18 cellular contexts compared by ENCODE assay signal in the genomic region with DNA sequence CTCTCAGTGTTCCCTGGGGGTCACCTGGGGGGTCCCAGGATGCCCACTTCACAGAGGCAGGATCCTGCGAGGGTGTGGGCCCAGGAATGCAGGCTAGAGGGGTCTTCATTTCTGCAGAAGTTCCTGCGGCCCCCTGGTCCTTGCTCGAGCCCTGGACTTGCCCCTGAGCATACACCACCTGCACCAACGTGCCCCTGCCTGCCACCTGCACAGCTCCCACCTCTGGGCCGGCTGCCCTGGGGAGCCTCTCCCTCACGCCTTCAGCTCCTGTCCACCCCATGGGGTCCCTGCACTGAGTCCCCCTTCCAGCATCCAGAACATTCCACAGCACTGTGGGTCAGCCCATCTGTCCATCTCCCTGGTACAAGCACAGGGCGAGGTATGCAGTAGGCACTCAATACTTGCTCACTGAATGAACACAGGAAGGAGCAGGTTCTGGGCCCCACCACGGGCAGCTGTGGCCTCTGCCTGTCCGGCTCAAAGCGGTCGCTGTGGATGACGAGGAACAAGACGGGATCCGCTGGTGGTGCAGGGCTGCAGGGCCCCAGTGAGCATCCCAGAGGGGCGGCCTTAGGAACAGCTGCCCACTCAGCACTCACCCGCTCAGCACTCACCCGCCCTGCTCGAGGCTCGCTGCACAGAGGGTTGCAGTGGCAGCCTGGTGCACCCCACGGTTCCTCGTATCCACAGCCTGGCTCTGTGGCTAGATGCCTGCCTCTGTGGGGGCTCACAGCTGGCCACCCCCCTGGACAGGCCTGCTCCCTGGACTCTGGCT.
"Had no signal": no experiment of that assay in that cellular context is flagged by ENCODE, and none has a peak within 500 bp of the region (broad histone marks: within the 10 kb centered on the region; RNA-seq: fewer than 3 reads in every experiment).

No MANE protein-coding gene starts in this region.

- H3K4me3 Mint-ChIP-seq: activated CD4-positive, alpha-beta T cell treated with anti-CD3 and anti-CD28 coated beads, Interleukin-2, amount 10 ng/mL, durations not matched to agents 7 days and 5 days; activated naive CD4-positive, alpha-beta T cell treated with anti-CD3 and anti-CD28 coated beads, Interleukin-2, amount 10 ng/mL, durations not matched to agents 7 days and 5 days; naive thymus-derived CD8-positive, alpha-beta T cell; stimulated activated naive CD8-positive, alpha-beta T cell treated with anti-CD3 and anti-CD28 coated beads, Interleukin-15, amount 100 ng/mL, for 72 hours; T-helper 1 cell treated with Interleukin-12 subunit alpha and Interleukin-12 subunit beta and Interleukin-4 antibody, amounts not matched to agents 30 μg/mL and 1 μg/mL, for 36 hours had no signal

- H3K9me3 ChIP-seq: testis had no signal

- H3K27ac Mint-ChIP-seq: activated CD4-positive, alpha-beta T cell treated with anti-CD3 and anti-CD28 coated beads, Interleukin-2, amount 10 ng/mL, durations not matched to agents 7 days and 5 days; activated naive CD4-positive, alpha-beta T cell treated with anti-CD3 and anti-CD28 coated beads, Interleukin-2, amount 10 ng/mL, durations not matched to agents 7 days and 5 days; activated T-helper 2 cell treated with anti-CD3 and anti-CD28 coated beads, Interferon-gamma antibody, Interleukin-2, Interleukin-4, amounts not matched to agents 10 μg/mL and 5 μg/mL and 100 μg/mL, durations not matched to agents 14 hours and 24 hours and 36 hours; stimulated activated naive CD8-positive, alpha-beta T cell treated with anti-CD3 and anti-CD28 coated beads, Interleukin-15, amount 100 ng/mL, for 72 hours; T-helper 1 cell treated with Interleukin-12 subunit alpha and Interleukin-12 subunit beta and Interleukin-4 antibody, amounts not matched to agents 30 μg/mL and 1 μg/mL, for 36 hours had no signal

- H3K27ac ChIP-seq: psoas muscle, sigmoid colon, testis had no signal

- DNase-seq: activated CD4-positive, alpha-beta T cell treated with anti-CD3 and anti-CD28 coated beads, Interleukin-2, amount 10 ng/mL, durations not matched to agents 7 days and 5 days; activated CD4-positive, CD25-positive, alpha-beta regulatory T cell; activated CD8-positive, alpha-beta memory T cell treated with anti-CD3 and anti-CD28 coated beads for 24 hours; activated naive CD4-positive, alpha-beta T cell treated with anti-CD3 and anti-CD28 coated beads, Interleukin-2, amount 10 ng/mL, durations not matched to agents 7 days and 5 days; dermis blood vessel endothelial cell; left cardiac atrium; mucosa of descending colon; naive thymus-derived CD8-positive, alpha-beta T cell; occipital lobe; psoas muscle; sigmoid colon; stimulated activated CD4-positive, alpha-beta T cell treated with anti-CD3 and anti-CD28 coated beads, Interleukin-4, amount 100 ng/mL, for 1 hour; stimulated activated CD8-positive, alpha-beta memory T cell treated with anti-CD3 and anti-CD28 coated beads, Interleukin-4, amount 100 ng/mL, for 48 hours; stimulated activated naive CD8-positive, alpha-beta T cell treated with anti-CD3 and anti-CD28 coated beads, Interleukin-15, amount 100 ng/mL, for 72 hours; testis had no signal

- H3K4me3 ChIP-seq: lung, mucosa of descending colon, psoas muscle, sigmoid colon, testis had no signal

- H3K4me1 Mint-ChIP-seq: activated CD4-positive, alpha-beta T cell treated with anti-CD3 and anti-CD28 coated beads, Interleukin-2, amount 10 ng/mL, durations not matched to agents 7 days and 5 days; activated naive CD4-positive, alpha-beta T cell treated with anti-CD3 and anti-CD28 coated beads, Interleukin-2, amount 10 ng/mL, durations not matched to agents 7 days and 5 days had no signal

- H3K36me3 ChIP-seq: sigmoid colon had no signal

- H3K4me1 ChIP-seq: psoas muscle, sigmoid colon, testis had no signal

- H3K27me3 Mint-ChIP-seq: activated CD4-positive, alpha-beta T cell treated with anti-CD3 and anti-CD28 coated beads, Interleukin-2, amount 10 ng/mL, durations not matched to agents 7 days and 5 days; naive thymus-derived CD8-positive, alpha-beta T cell; stimulated activated naive CD8-positive, alpha-beta T cell treated with anti-CD3 and anti-CD28 coated beads, Interleukin-15, amount 100 ng/mL, for 72 hours had no signal

- ATAC-seq: left cardiac atrium; naive thymus-derived CD8-positive, alpha-beta T cell; psoas muscle; stimulated activated naive CD8-positive, alpha-beta T cell treated with anti-CD3 and anti-CD28 coated beads, Interleukin-15, amount 100 ng/mL, for 72 hours had no signal

- H3K27me3 ChIP-seq: sigmoid colon, testis had no signal
